Comparison of ENCODE assay signal across 14 cellular contexts in the genomic region with DNA sequence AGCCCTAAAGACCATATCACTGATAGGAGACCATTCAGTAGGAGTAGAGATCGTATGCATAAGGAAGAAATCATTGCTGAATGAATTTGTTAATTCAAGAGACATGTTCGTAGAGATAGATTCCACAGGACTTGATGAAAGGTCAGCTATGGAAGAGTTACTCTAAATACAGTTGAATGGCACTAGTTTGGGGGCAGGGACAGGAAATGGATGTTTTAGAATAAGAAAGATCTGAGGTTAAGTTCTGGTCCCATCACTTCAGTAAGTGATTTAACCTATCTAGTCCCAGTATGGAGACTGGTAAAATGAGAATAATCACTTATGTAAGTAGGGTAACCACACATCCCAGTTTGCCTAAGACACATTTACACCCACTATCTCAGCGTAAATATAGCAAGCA. TPM values are rescaled to one million over a fixed set of nuclear protein-coding genes. Genes with fewer than 3 reads are reported as not detected.
A peak's percentile ranks its signal among the peaks of the same experiment; 100 is the strongest.
DNase-seq lines count a peak whose midpoint lies in the region; FAIRE-seq and TF ChIP-seq lines count a peak whose summit lies in the region.
"Had no signal": no experiment of that assay in that cellular context is flagged by ENCODE, and none has a peak within 500 bp of the region (broad histone marks: within the 10 kb centered on the region; RNA-seq: fewer than 3 reads in every experiment).

No MANE protein-coding gene starts in this region.

- H3K36me3 ChIP-seq in Loucy (ENCODE audit: insufficient read depth, low read length) (no peaks in the 10 kb centered on the region), H1 (ENCODE audit: control insufficient read depth in 2 of 4, insufficient read depth in 4 of 4, low read length in 3 of 4) (no peaks in the 10 kb centered on the region), mesendoderm (ENCODE audit: control insufficient read depth, insufficient read depth, low read length) (no peaks in the 10 kb centered on the region)
- H3K36me3 ChIP-seq: SJCRH30 had no signal

- no peaks in the 10 kb centered on the region for H3K36me3 Mint-ChIP-seq in activated CD4-positive, alpha-beta T cell treated with anti-CD3 and anti-CD28 coated beads, Interleukin-2, amount 10 ng/mL, durations not matched to agents 7 days and 5 days (ENCODE audit: low read depth)
- H3K36me3 Mint-ChIP-seq: CD14-positive monocyte had no signal

- no peak overlapping the region for H2BK12ac ChIP-seq in H1 (ENCODE audit: low read depth, low read length)

- TF ChIP-seq RAD21 in H1 (IDR thresholded peaks at IDR 0.05 in 1 of 2, conservative IDR thresholded peaks at IDR 0.05 in 1 of 2; ENCODE audit: low read depth in 2 of 2, low read length in 2 of 2), result no peak

- no peak overlapping the region for H4K5ac ChIP-seq in H1 (ENCODE audit: insufficient read length, low read depth, low read length)
- H4K5ac ChIP-seq in mesendoderm (ENCODE audit: low read length), result no peak overlapping the region

- no peaks in the 10 kb centered on the region for H3K9me3 Mint-ChIP-seq in activated CD4-positive, alpha-beta T cell treated with anti-CD3 and anti-CD28 coated beads, Interleukin-2, amount 10 ng/mL, durations not matched to agents 7 days and 5 days

- H3K23ac ChIP-seq in H1 (ENCODE audit: insufficient read length) (no peak overlapping the region), mesendoderm (ENCODE audit: low read length) (no peak overlapping the region)

- H4K8ac ChIP-seq in H1 (ENCODE audit: extremely low read depth, insufficient read depth, low read length) (no peak overlapping the region), mesendoderm (ENCODE audit: low read depth, low read length) (no peak overlapping the region)

- H3F3A ChIP-seq in Loucy (ENCODE audit: low read depth), result no peaks in the 10 kb centered on the region

- H3K18ac ChIP-seq in H1 (ENCODE audit: extremely low read depth, low read length), result no peak overlapping the region
- no peak overlapping the region for H3K18ac ChIP-seq in mesendoderm (ENCODE audit: low read length)

- no peak overlapping the region; the same call in 1 of the 2 replicates for H2BK20ac ChIP-seq in H1 (ENCODE audit: low read length)

- TF ChIP-seq EP300 in H1 (IDR thresholded peaks at IDR 0.05; ENCODE audit: borderline replicate concordance in 1 of 2, low read depth in 2 of 2, low read length in 2 of 2), result no peak

- peak overlapping the region; percentile 12 for H4K91ac ChIP-seq in H1 (replicated peaks; ENCODE audit: insufficient read length, low read length)

- H2BK5ac ChIP-seq in H1 (ENCODE audit: low read depth, low read length) (peak overlapping the region; percentile 18; the same call in 1 of the 2 replicates), mesendoderm (ENCODE audit: low read length) (no peak overlapping the region)

- H3K56ac ChIP-seq in H1 (replicated peaks; ENCODE audit: insufficient read length, low read depth, low read length) (no peak overlapping the region), mesendoderm (ENCODE audit: low read length) (no peak overlapping the region)

- H3K27me3 ChIP-seq in Loucy (ENCODE audit: insufficient read depth, low read length, poor library complexity, severe bottlenecking), result no peaks in the 10 kb centered on the region
- peaks cover 2 to 17% (median 11%) of the 10 kb centered on the region in 4 experiments for H3K27me3 ChIP-seq in H1 (replicated peaks in 1 of 4; ENCODE audit: control insufficient read depth in 3 of 4, extremely low read depth in 1 of 4, insufficient read depth in 3 of 4, low read length in 3 of 4)
- H3K27me3 ChIP-seq in mesendoderm (ENCODE audit: insufficient read depth, low read length, poor library complexity), result no peaks in the 10 kb centered on the region

- CTCF ChIA-PET in activated CD4-positive, alpha-beta T cell treated with anti-CD3 and anti-CD28 coated beads, Interleukin-2, amount 10 ng/mL, durations not matched to agents 7 days and 5 days (lab: Charles Lee), result no interaction called here
- CTCF ChIA-PET in H1 (lab: Charles Lee; ENCODE audit: partially characterized antibody), result interaction anchor here (2.3 to 5.4 kb wide), 3 partner anchors 12 to 82 kb away, joined by 5 to 67 read pairs (median 13); no protein-coding TSS in a partner anchor

- H2AFZ ChIP-seq in Loucy (ENCODE audit: low read length), result peak overlapping the region; percentile 81; the same call in 1 of the 2 replicates
- H2AFZ ChIP-seq in H1 (ENCODE audit: low read length), result no peak overlapping the region

- H3K9ac ChIP-seq in Loucy (ENCODE audit: low read depth, low read length, poor library complexity, severe bottlenecking) (peak overlapping the region; percentile 10), H1 (replicated peaks in 1 of 4; ENCODE audit: extremely low read depth in 1 of 4, low read depth in 3 of 4, low read length in 3 of 4) (no peak overlapping the region), mesendoderm (ENCODE audit: low read length) (no peak overlapping the region)

- 85% methylated on average over 3 of the region's 3 CpGs; no CpG with 5 or more reads in 1 of the 2 experiments for WGBS in H1 (ENCODE audit: extremely low coverage in 1 of 2, insufficient coverage in 1 of 2, insufficient read length in 1 of 2, insufficient replicate concordance in 2 of 2, low coverage in 1 of 2, low lambda C conversion rate in 2 of 2, missing lambda C conversion rate in 1 of 2), 2 experiments
- no CpG with 5 or more reads among the region's 3 CpGs for WGBS in mesendoderm (ENCODE audit: extremely low coverage, insufficient coverage, low lambda C conversion rate)

- H4K20me1 ChIP-seq in Loucy (ENCODE audit: insufficient read depth, low read length, poor library complexity, severe bottlenecking), result no peaks in the 10 kb centered on the region
- H4K20me1 ChIP-seq in H1 (replicated peaks in 1 of 2; ENCODE audit: control insufficient read depth in 1 of 2, insufficient read depth in 2 of 2, low read length in 2 of 2), result no peaks in the 10 kb centered on the region

- no peak for FAIRE-seq in H1 (lab: Jason Lieb, UNC)
- FAIRE-seq: GM18507, RCC 7860 had no signal

- TF ChIP-seq CTCF in Loucy (conservative IDR thresholded peaks at IDR 0.05; ENCODE audit: low read length) (no peak), H1 (IDR thresholded peaks at IDR 0.05; ENCODE audit: control extremely low read depth in 1 of 3, insufficient read depth in 1 of 3, low read depth in 1 of 3, low read length in 3 of 3) (no peak)

- H3K23me2 ChIP-seq in H1 (ENCODE audit: low read depth, low read length), result peaks cover 6% of the 10 kb centered on the region; the same call in 1 of the 2 replicates

- peak overlapping the region; percentile 0 for H3K4ac ChIP-seq in H1 (replicated peaks; ENCODE audit: insufficient read length, low read depth, low read length)
- H3K4ac ChIP-seq in mesendoderm (ENCODE audit: low read depth, low read length), result no peak overlapping the region

- no peak for DNase-seq in activated CD4-positive, alpha-beta T cell treated with anti-CD3 and anti-CD28 coated beads, Interleukin-2, amount 10 ng/mL, durations not matched to agents 7 days and 5 days
- DNase-seq in activated CD4-positive, alpha-beta T cell treated with anti-CD3 and anti-CD28 coated beads, Interleukin-2, amount 50 U/mL, for 4 hours, result no peak
- no peak for DNase-seq in H1 (ENCODE audit: low read depth in 1 of 2, low spot score in 2 of 2)
- DNase-seq in ecto neural progenitor cell (ENCODE audit: low spot score), result no peak
- DNase-seq in mesendoderm, result no peak
- no peak for DNase-seq in NCI-H2196 treated with DMSO at 0.1 percent for 48 hours (lab: John Stamatoyannopoulos, UW; ENCODE audit: unreplicated experiment)
- no peak for DNase-seq in activated CD4-positive, CD25-positive, alpha-beta regulatory T cell (lab: John Stamatoyannopoulos, UW)
- DNase-seq: KG1; NK-92 treated with Interleukin-12 subunit alpha and Interleukin-12 subunit beta, amount 100 ng/mL, for 24 hours had no signal

- POLR2A ChIA-PET in activated CD4-positive, alpha-beta T cell treated with anti-CD3 and anti-CD28 coated beads, Interleukin-2, amount 10 ng/mL, durations not matched to agents 7 days and 5 days (lab: Charles Lee), result no interaction called here
- POLR2A ChIA-PET in H1 (lab: Charles Lee; ENCODE audit: partially characterized antibody), result interaction anchor here (0.8 to 2.4 kb wide), 5 partner anchors 12 to 77 kb away, joined by 3 to 9 read pairs (median 3); a partner anchor contains a TSS

- peaks cover 44% of the 10 kb centered on the region for H3K4me1 Mint-ChIP-seq in activated CD4-positive, alpha-beta T cell treated with anti-CD3 and anti-CD28 coated beads, Interleukin-2, amount 10 ng/mL, durations not matched to agents 7 days and 5 days

- H3K79me1 ChIP-seq in H1 (ENCODE audit: low read depth, low read length) (no peaks in the 10 kb centered on the region), mesendoderm (ENCODE audit: low read length) (no peaks in the 10 kb centered on the region)

- no peaks in the 10 kb centered on the region for H3K9me3 ChIP-seq in Loucy (ENCODE audit: insufficient read depth, low read depth, low read length)
- H3K9me3 ChIP-seq in H1 (ENCODE audit: insufficient read depth in 2 of 2, low read depth in 1 of 2, low read length in 1 of 2), result no peaks in the 10 kb centered on the region
- H3K9me3 ChIP-seq: SJCRH30 had no signal

- TF ChIP-seq POLR2A in H1 (IDR thresholded peaks at IDR 0.05; ENCODE audit: control extremely low read depth in 1 of 2, low read depth in 2 of 2, low read length in 2 of 2), result no peak

- H3K4me1 ChIP-seq in Loucy (ENCODE audit: insufficient read depth, low read length, poor library complexity, severe bottlenecking), result peaks cover 18% of the 10 kb centered on the region
- peaks cover 5 to 15% (median 10%) of the 10 kb centered on the region in 4 experiments for H3K4me1 ChIP-seq in H1 (replicated peaks in 1 of 4; ENCODE audit: control insufficient read depth in 3 of 4, insufficient read depth in 4 of 4, low read length in 3 of 4)
- H3K4me1 ChIP-seq in mesendoderm (ENCODE audit: control insufficient read depth, low read depth, low read length), result peaks cover 1% of the 10 kb centered on the region

- H3K27ac ChIP-seq in H1 (ENCODE audit: low read depth, low read length) (no peak overlapping the region), mesendoderm (ENCODE audit: low read depth, low read length) (no peak overlapping the region)
- H3K27ac ChIP-seq: SJCRH30 had no signal

- H3K4me3 Mint-ChIP-seq in activated CD4-positive, alpha-beta T cell treated with anti-CD3 and anti-CD28 coated beads, Interleukin-2, amount 10 ng/mL, durations not matched to agents 7 days and 5 days, result no peak overlapping the region
- H3K4me3 Mint-ChIP-seq: CD14-positive monocyte had no signal

- peak overlapping the region; percentile 43 for H3K27ac Mint-ChIP-seq in activated CD4-positive, alpha-beta T cell treated with anti-CD3 and anti-CD28 coated beads, Interleukin-2, amount 10 ng/mL, durations not matched to agents 7 days and 5 days

- H3K4me2 ChIP-seq in Loucy (ENCODE audit: low read depth, low read length, poor library complexity, severe bottlenecking), result peak overlapping the region; percentile 33
- H3K4me2 ChIP-seq in H1 (ENCODE audit: insufficient read depth in 1 of 2, low read depth in 2 of 2, low read length in 2 of 2), result peak overlapping the region; percentile 5 to 24; a peak in 2 of 4 replicates
- no peak overlapping the region for H3K4me2 ChIP-seq in mesendoderm (ENCODE audit: low read length)

- peaks cover 17% of the 10 kb centered on the region for H3K27me3 Mint-ChIP-seq in activated CD4-positive, alpha-beta T cell treated with anti-CD3 and anti-CD28 coated beads, Interleukin-2, amount 10 ng/mL, durations not matched to agents 7 days and 5 days

- H3K4me3 ChIP-seq in Loucy (ENCODE audit: low read length, poor library complexity, severe bottlenecking) (no peak overlapping the region), H1 (ENCODE audit: extremely low read depth in 1 of 4, insufficient read depth in 2 of 4, low read depth in 3 of 4, low read length in 4 of 4) (peak overlapping the region in 1 of 4 experiments; percentile 16; a peak in 1 of 8 replicates), mesendoderm (ENCODE audit: low read length) (no peak overlapping the region)
- H3K4me3 ChIP-seq: SJCRH30 had no signal

- no peak overlapping the region for H2AK5ac ChIP-seq in H1 (ENCODE audit: low read depth, low read length)
- H2AK5ac ChIP-seq in mesendoderm (ENCODE audit: low read length), result no peak overlapping the region

- H2BK120ac ChIP-seq in H1 (replicated peaks; ENCODE audit: low read depth, low read length) (peak overlapping the region; percentile 12), mesendoderm (ENCODE audit: low read depth, low read length) (no peak overlapping the region)

- no peaks in the 10 kb centered on the region for H3K9me2 ChIP-seq in Loucy (replicated peaks; ENCODE audit: low read depth, low read length)

- no peak overlapping the region for H3K14ac ChIP-seq in H1 (ENCODE audit: insufficient read length)

- H2BK15ac ChIP-seq in H1 (ENCODE audit: low read length), result no peak overlapping the region
- H2BK15ac ChIP-seq in mesendoderm (replicated peaks; ENCODE audit: low read depth), result no peak overlapping the region

- no peaks in the 10 kb centered on the region for H3K79me2 ChIP-seq in Loucy (ENCODE audit: insufficient read depth, low read length)
- no peaks in the 10 kb centered on the region for H3K79me2 ChIP-seq in H1 (ENCODE audit: control insufficient read depth in 1 of 2, insufficient read depth in 2 of 2, low read length in 2 of 2)
- H3K79me2 ChIP-seq in mesendoderm (ENCODE audit: control insufficient read depth, insufficient read depth, low read length), result no peaks in the 10 kb centered on the region

RNA-seq across cellular contexts. Expression of a gene that starts 2.9 kb away (rescaled TPM):
- total RNA-seq in activated CD4-positive, alpha-beta T cell treated with anti-CD3 and anti-CD28 coated beads, Interleukin-2, amount 10 ng/mL, durations not matched to agents 7 days and 5 days, result 1 to 10 TPM; 2.0 to 2.2 TPM
- total RNA-seq in H1 (2021; fragmentation: NEBNext Ultra II Directional; extraction: Animal tissue kit (Norgen Biotek cat#: 25700)), result 2.5 and 3.2 TPM in 2 replicates
- polyA plus RNA-seq in H1 (2011; rRNA removed), result 1.5 and 1.8 TPM in 2 replicates
- polyA plus RNA-seq in H1 (2011; cell fraction: cytosol; rRNA removed), result 3.0 TPM
- polyA plus RNA-seq in H1 (2011; cell fraction: nucleus; rRNA removed), result 3.6 TPM
- polyA plus RNA-seq in H1 (2012, experiment 1 of 2), result 2.6 to 3.5 TPM (median 3.2 TPM) in 4 replicates
- polyA plus RNA-seq in H1 (2012, experiment 2 of 2), result 1.8 TPM
- 2.4 TPM for polyA plus RNA-seq in H1 (2013, experiment 1 of 2)
- polyA plus RNA-seq in H1 (2013, experiment 2 of 2), result 2.2 TPM
- 1.7 and 2.7 TPM in 2 replicates for polyA minus RNA-seq in H1 (2011; rRNA and poly(A)+ RNA removed)
- polyA minus RNA-seq in H1 (2011; cell fraction: cytosol; rRNA and poly(A)+ RNA removed), result 1.7 TPM
- 2.6 TPM for polyA minus RNA-seq in H1 (2011; cell fraction: nucleus; rRNA and poly(A)+ RNA removed)
- polyA plus RNA-seq in mesendoderm (2013, experiment 1 of 2), result 2.2 TPM
- 2.4 TPM for polyA plus RNA-seq in mesendoderm (2013, experiment 2 of 2)
- total RNA-seq: SJCRH30 had no signal
- polyA plus RNA-seq: CD14-positive monocyte had no signal

RNA-seq across cellular contexts. Expression of a gene that starts 35.8 kb away (rescaled TPM):
- 10 to 100 TPM; 77.4 to 83.3 TPM for total RNA-seq in activated CD4-positive, alpha-beta T cell treated with anti-CD3 and anti-CD28 coated beads, Interleukin-2, amount 10 ng/mL, durations not matched to agents 7 days and 5 days
- 208 TPM in 2 replicates for total RNA-seq in H1 (2021; fragmentation: NEBNext Ultra II Directional; extraction: Animal tissue kit (Norgen Biotek cat#: 25700))
- 21.9 and 43.3 TPM in 2 replicates for polyA plus RNA-seq in H1 (2011; rRNA removed)
- 48.1 TPM for polyA plus RNA-seq in H1 (2011; cell fraction: cytosol; rRNA removed)
- polyA plus RNA-seq in H1 (2011; cell fraction: nucleus; rRNA removed), result 26.3 TPM
- 138 to 228 TPM (median 144 TPM) in 4 replicates for polyA plus RNA-seq in H1 (2012, experiment 1 of 2)
- 78.5 TPM for polyA plus RNA-seq in H1 (2012, experiment 2 of 2)
- 327 TPM for polyA plus RNA-seq in H1 (2013, experiment 1 of 2)
- polyA plus RNA-seq in H1 (2013, experiment 2 of 2), result 333 TPM
- 9.6 and 10.5 TPM in 2 replicates for polyA minus RNA-seq in H1 (2011; rRNA and poly(A)+ RNA removed)
- polyA minus RNA-seq in H1 (2011; cell fraction: cytosol; rRNA and poly(A)+ RNA removed), result 25.1 TPM
- polyA minus RNA-seq in H1 (2011; cell fraction: nucleus; rRNA and poly(A)+ RNA removed), result 17.0 TPM
- polyA plus RNA-seq in mesendoderm (2013, experiment 1 of 2), result 278 TPM
- polyA plus RNA-seq in mesendoderm (2013, experiment 2 of 2), result 278 TPM
